1 cellular context compared by ENCODE assay signal in genomic region chr1:203858055-203858454, GRCh38.
TF ChIP-seq lines count a peak whose summit lies in the region.

No MANE protein-coding gene starts in this region.

TF ChIP-seq in HEK293, 187 proteins besides CTCF, POLR2A, EP300 and RAD21 (continued from another document):
- TF ChIP-seq ZNF521 (tag by site-specific recombination; IDR thresholded peaks at IDR 0.05) (no peak), ZNF133 (tag by site-specific recombination; IDR thresholded peaks at IDR 0.05) (no peak), ZNF266 (tag by site-specific recombination; IDR thresholded peaks at IDR 0.05; ENCODE audit: low read depth) (no peak)
- TF ChIP-seq, protein P1, sequence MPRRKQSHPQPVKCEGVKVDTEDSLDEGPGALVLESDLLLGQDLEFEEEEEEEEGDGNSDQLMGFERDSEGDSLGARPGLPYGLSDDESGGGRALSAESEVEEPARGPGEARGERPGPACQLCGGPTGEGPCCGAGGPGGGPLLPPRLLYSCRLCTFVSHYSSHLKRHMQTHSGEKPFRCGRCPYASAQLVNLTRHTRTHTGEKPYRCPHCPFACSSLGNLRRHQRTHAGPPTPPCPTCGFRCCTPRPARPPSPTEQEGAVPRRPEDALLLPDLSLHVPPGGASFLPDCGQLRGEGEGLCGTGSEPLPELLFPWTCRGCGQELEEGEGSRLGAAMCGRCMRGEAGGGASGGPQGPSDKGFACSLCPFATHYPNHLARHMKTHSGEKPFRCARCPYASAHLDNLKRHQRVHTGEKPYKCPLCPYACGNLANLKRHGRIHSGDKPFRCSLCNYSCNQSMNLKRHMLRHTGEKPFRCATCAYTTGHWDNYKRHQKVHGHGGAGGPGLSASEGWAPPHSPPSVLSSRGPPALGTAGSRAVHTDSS (tag by site-specific recombination; IDR thresholded peaks at IDR 0.05) = no peak
